8 cellular contexts compared by ENCODE assay signal in genomic region chr14:24368215-24368561, GRCh38. TPM values are rescaled to one million over a fixed set of nuclear protein-coding genes. Genes with fewer than 3 reads are reported as not detected.
DNase-seq lines count a peak whose midpoint lies in the region; TF ChIP-seq lines count a peak whose summit lies in the region.

No MANE protein-coding gene starts in this region.

- H3K4me1 Mint-ChIP-seq in osteocyte (ENCODE audit: unreplicated experiment) = peaks cover 56% of the 10 kb centered on the region

- peaks cover 6% of the 10 kb centered on the region; the same call in 1 of the 2 replicates for H3K9me3 ChIP-seq in BLaER1

- peak overlapping the region; percentile 95 for H3K4me3 Mint-ChIP-seq in osteocyte (ENCODE audit: unreplicated experiment)

- H3K9ac ChIP-seq in BLaER1 = peak overlapping the region; percentile 90

- peaks cover 14% of the 10 kb centered on the region; the same call in 1 of the 2 replicates for H4K20me1 ChIP-seq in BLaER1

- peaks cover 14% of the 10 kb centered on the region for H3K36me3 Mint-ChIP-seq in osteocyte (ENCODE audit: unreplicated experiment)

- H3K27ac Mint-ChIP-seq in osteocyte (ENCODE audit: unreplicated experiment) = peak overlapping the region; percentile 100

- peak overlapping the region; percentile 99 for H3K4me2 ChIP-seq in BLaER1

- H3K36me3 ChIP-seq in BLaER1 = peaks cover 34% of the 10 kb centered on the region

- DNase-seq in NCI-H69 (lab: John Stamatoyannopoulos, UW) = peak; percentile 72
- no peak for DNase-seq in epithelial cell of esophagus (ENCODE audit: low read depth)
- DNase-seq in osteocyte (ENCODE audit: extremely low spot score, unreplicated experiment) = no peak
- no peak for DNase-seq in NCI-H1092 (lab: John Stamatoyannopoulos, UW)
- DNase-seq in glomerular visceral epithelial cell (ENCODE audit: extremely low spot score) = no peak
- DNase-seq in KBM-7 = no peak
- DNase-seq in LoVo (ENCODE audit: low spot score) = no peak

- TF ChIP-seq CTCF in epithelial cell of esophagus (IDR thresholded peaks at IDR 0.05; ENCODE audit: insufficient read depth, low read depth, low read length, missing control alignments) (no peak), osteocyte (IDR thresholded peaks at IDR 0.05) (no peak)

- no peaks in the 10 kb centered on the region for H3K9me3 Mint-ChIP-seq in osteocyte (ENCODE audit: unreplicated experiment)

- H3K27ac ChIP-seq in BLaER1 = peak overlapping the region; percentile 99

- no peaks in the 10 kb centered on the region for H3K27me3 ChIP-seq in BLaER1

- in situ Hi-C loops in KBM-7 (cut with MboI; ENCODE audit: low pct_unique_long_range_greater_than_20kb, low sequenced_read_pairs) = no loop called here

- H3K4me3 ChIP-seq in BLaER1 (peak overlapping the region; percentile 92), epithelial cell of esophagus (ENCODE audit: low read length) (peak overlapping the region; percentile 78)

- H3K4me1 ChIP-seq in BLaER1 = peaks cover 51% of the 10 kb centered on the region

- no peaks in the 10 kb centered on the region for H3K27me3 Mint-ChIP-seq in osteocyte (ENCODE audit: unreplicated experiment)

RNA-seq across cellular contexts. Expression of gene NFATC4, which starts 0.2 kb away (rescaled TPM):
- 197 and 223 TPM in 2 replicates for total RNA-seq in osteocyte

RNA-seq across cellular contexts. Expression of gene RIPK3, which starts 28.4 kb away (rescaled TPM):
- total RNA-seq in osteocyte = 0.78 and 1.3 TPM in 2 replicates

RNA-seq across cellular contexts. Expression of gene NYNRIN, which starts 30.6 kb away (rescaled TPM):
- 39.6 and 40.2 TPM in 2 replicates for total RNA-seq in osteocyte

RNA-seq across cellular contexts. Expression of gene ADCY4, which starts 33.3 kb away (rescaled TPM):
- 25.3 and 26.5 TPM in 2 replicates for total RNA-seq in osteocyte

RNA-seq across cellular contexts. Expression of gene LTB4R, which starts 56.9 kb away (rescaled TPM):
- 10.0 and 11.3 TPM in 2 replicates for total RNA-seq in osteocyte
